ENCODE assay signal across 17 cellular contexts in the genomic region with DNA sequence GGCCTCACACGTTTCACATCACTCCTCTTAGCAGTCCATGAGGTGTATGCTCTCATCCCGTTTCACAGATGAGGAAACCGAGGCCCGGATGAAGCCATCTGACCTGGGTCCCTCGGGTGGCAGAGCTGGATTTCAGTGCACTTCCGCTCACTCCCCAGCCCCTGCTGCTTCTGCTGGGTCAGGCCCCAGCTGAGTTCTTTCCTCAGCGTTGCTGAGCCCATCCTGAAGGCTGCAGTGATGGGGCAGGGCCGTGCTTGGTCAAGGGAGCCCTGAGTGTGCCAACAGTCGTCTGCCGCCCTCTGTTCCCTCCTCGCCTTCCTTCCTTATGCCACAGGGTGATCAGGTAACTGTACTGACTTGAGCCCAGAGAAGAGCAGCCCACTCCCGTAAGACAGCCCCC. TPM values are rescaled to one million over a fixed set of nuclear protein-coding genes. Genes with fewer than 3 reads are reported as not detected.
DNase-seq lines count a peak whose midpoint lies in the region; ATAC-seq, FAIRE-seq and TF ChIP-seq lines count a peak whose summit lies in the region.
"Had no signal": no experiment of that assay in that cellular context is flagged by ENCODE, and none has a peak within 500 bp of the region (broad histone marks: within the 10 kb centered on the region; RNA-seq: fewer than 3 reads in every experiment).

No MANE protein-coding gene starts in this region.

- H3K27me3 ChIP-seq in cardiac muscle cell (no peaks in the 10 kb centered on the region), body of pancreas (no peaks in the 10 kb centered on the region), spleen (replicated peaks in 1 of 7) (no peaks in the 10 kb centered on the region), neural progenitor cell (no peaks in the 10 kb centered on the region)
- H3K27me3 ChIP-seq: BLaER1 had no signal

- TF ChIP-seq POLR2A in body of pancreas (IDR thresholded peaks at IDR 0.05) (no peak), spleen (IDR thresholded peaks at IDR 0.05) (no peak)

- H3K36me3 Mint-ChIP-seq in neural progenitor cell, result peaks cover 24% of the 10 kb centered on the region

- H3K4me1 ChIP-seq in cardiac muscle cell (ENCODE audit: low read depth) (peaks cover 63% of the 10 kb centered on the region), body of pancreas (peaks cover 66% of the 10 kb centered on the region), kidney (ENCODE audit: control insufficient read depth in 1 of 2, insufficient read depth in 1 of 2, low read depth in 1 of 2, low read length in 2 of 2) (no peaks in the 10 kb centered on the region), spleen (peaks cover 0 to under 1% (median 0%) of the 10 kb centered on the region in 6 donors), neural progenitor cell (no peaks in the 10 kb centered on the region)
- H3K4me1 ChIP-seq: HAP-1 had no signal

- H3K4me2 ChIP-seq in neural progenitor cell, result no peak overlapping the region
- H3K4me2 ChIP-seq: BLaER1 had no signal

- 70 to 78% methylated on average over 10 to 12 of the region's 12 CpGs for WGBS in body of pancreas, 2 donors
- 81 to 96% (median 93%) methylated on average over 11 to 12 of the region's 12 CpGs for WGBS in spleen, 5 donors

- no peak overlapping the region for H3K4me3 Mint-ChIP-seq in neural progenitor cell
- H3K4me3 Mint-ChIP-seq: CD14-positive monocyte; CD4-positive, alpha-beta memory T cell had no signal

- H3K27me3 Mint-ChIP-seq in neural progenitor cell (ENCODE audit: insufficient read depth, low read depth), result no peaks in the 10 kb centered on the region
- H3K27me3 Mint-ChIP-seq: CD4-positive, alpha-beta memory T cell had no signal

- DNase-seq in cardiac muscle cell (ENCODE audit: low read depth in 1 of 2, low spot score in 1 of 2) (no peak), Right ventricle myocardium superior (no peak), body of pancreas (no peak), kidney (peak; percentile 35), spleen (peak; percentile 38), neural progenitor cell (ENCODE audit: low spot score) (no peak)
- DNase-seq: 8988T; CD4-positive, alpha-beta memory T cell; DMS153; DMS79 treated with DMSO at 0.1 percent for 48 hours; GF-D8 had no signal

- no peaks in the 10 kb centered on the region for H3K9me3 Mint-ChIP-seq in neural progenitor cell
- H3K9me3 Mint-ChIP-seq: CD14-positive monocyte; CD4-positive, alpha-beta memory T cell had no signal

- TF ChIP-seq CTCF in cardiac muscle cell (IDR thresholded peaks at IDR 0.05; ENCODE audit: low read depth, low read length) (no peak), body of pancreas (IDR thresholded peaks at IDR 0.05) (no peak), kidney (IDR thresholded peaks at IDR 0.05; ENCODE audit: borderline replicate concordance, extremely low read depth, insufficient read depth) (no peak), spleen (IDR thresholded peaks at IDR 0.05 in 8 of 11, conservative IDR thresholded peaks at IDR 0.05 in 3 of 11) (no peak), neural progenitor cell (IDR thresholded peaks at IDR 0.05) (no peak)

- H3K9ac ChIP-seq in kidney (ENCODE audit: low read length in 2 of 2) (no peak overlapping the region), neural progenitor cell (no peak overlapping the region)
- H3K9ac ChIP-seq: BLaER1 had no signal

- H3K79me2 ChIP-seq in neural progenitor cell (ENCODE audit: low read depth), result no peaks in the 10 kb centered on the region

- H3K4me1 Mint-ChIP-seq in neural progenitor cell, result peaks cover 8% of the 10 kb centered on the region
- H3K4me1 Mint-ChIP-seq: CD14-positive monocyte had no signal

- H3K4me3 ChIP-seq in cardiac muscle cell, result no peak overlapping the region
- no peak overlapping the region for H3K4me3 ChIP-seq in body of pancreas
- H3K4me3 ChIP-seq in kidney (ENCODE audit: low read length in 2 of 2), result no peak overlapping the region
- no peak overlapping the region for H3K4me3 ChIP-seq in spleen
- no peak overlapping the region for H3K4me3 ChIP-seq in neural progenitor cell
- H3K4me3 ChIP-seq: BLaER1, HAP-1 had no signal

- FAIRE-seq in kidney (lab: Jason Lieb, UNC), result no peak
- FAIRE-seq: H1 had no signal

- H3F3A ChIP-seq in neural progenitor cell (ENCODE audit: low read depth), result no peaks in the 10 kb centered on the region

- intact Hi-C loops in Right ventricle myocardium superior (cut with DNase I) (no loop called here), body of pancreas (cut with DNase I) (no loop called here), kidney (cut with DNase I) (no loop called here), spleen (cut with DNase I; ENCODE audit: low total_unique reads) (no loop called here)

- H4K20me1 ChIP-seq in neural progenitor cell (ENCODE audit: low read depth), result peaks cover 12% of the 10 kb centered on the region

- H3K9me3 ChIP-seq in cardiac muscle cell (ENCODE audit: low read depth), result no peaks in the 10 kb centered on the region
- no peaks in the 10 kb centered on the region for H3K9me3 ChIP-seq in body of pancreas
- H3K9me3 ChIP-seq in kidney (ENCODE audit: control insufficient read depth in 1 of 2, low read length in 2 of 2), result no peaks in the 10 kb centered on the region
- H3K9me3 ChIP-seq in spleen, result no peaks in the 10 kb centered on the region
- no peaks in the 10 kb centered on the region for H3K9me3 ChIP-seq in neural progenitor cell (ENCODE audit: low read depth)
- H3K9me3 ChIP-seq: BLaER1, HAP-1 had no signal

- ATAC-seq in Right ventricle myocardium superior (ENCODE audit: poor library complexity) (no peak), body of pancreas (no peak), GM18517 (IDR thresholded peaks at IDR 0.05; ENCODE audit: unreplicated experiment) (no peak), GM21786 (IDR thresholded peaks at IDR 0.05; ENCODE audit: unreplicated experiment) (no peak)

- no peak overlapping the region for H3K27ac Mint-ChIP-seq in neural progenitor cell
- H3K27ac Mint-ChIP-seq: CD4-positive, alpha-beta memory T cell had no signal

- H3K27ac ChIP-seq in cardiac muscle cell (peak overlapping the region; percentile 92), body of pancreas (peak overlapping the region in 3 of 4 donors; percentile 53 to 82 (median 80)), kidney (ENCODE audit: low read depth in 2 of 2, low read length in 2 of 2) (no peak overlapping the region), spleen (no peak overlapping the region), neural progenitor cell (no peak overlapping the region)
- H3K27ac ChIP-seq: BLaER1 had no signal

- no peak overlapping the region for H2AFZ ChIP-seq in neural progenitor cell (replicated peaks)

- H3K36me3 ChIP-seq in cardiac muscle cell (peaks cover 28% of the 10 kb centered on the region), body of pancreas (replicated peaks in 1 of 2; ENCODE audit: insufficient read depth in 1 of 2, low read depth in 2 of 2) (peaks cover 6 to 15% of the 10 kb centered on the region in 2 donors), kidney (ENCODE audit: control insufficient read depth in 1 of 2, insufficient read depth in 2 of 2, low read length in 2 of 2) (peaks cover 47 to 69% of the 10 kb centered on the region in 2 donors), spleen (peaks cover 13 to 100% (median 99%) of the 10 kb centered on the region in 6 donors), neural progenitor cell (no peaks in the 10 kb centered on the region)

RNA-seq across cellular contexts. Expression of gene TRMU, which starts 12.1 kb away (rescaled TPM):
- total RNA-seq in cardiac muscle cell (82.3 and 127 TPM in 2 replicates), Right ventricle myocardium superior (37.7 TPM), body of pancreas (10 to 100 TPM; 34.2 to 43.5 TPM), kidney (40.5 TPM), spleen (10 to 100 TPM; 43.1 to 59.6 (median 49.8) TPM), neural progenitor cell (ENCODE audit: low replicate concordance) (66.9 and 70.1 TPM in 2 replicates)
- polyA plus RNA-seq in cardiac muscle cell (130 and 155 TPM in 2 replicates), kidney (ENCODE audit: insufficient read depth, low read depth, low replicate concordance) (41.1 TPM), spleen (10 to 100 TPM; 23.7 to 32.4 (median 25.0) TPM)

RNA-seq across cellular contexts. Expression of gene GTSE1, which starts 51.0 kb away (rescaled TPM):
- 4.4 and 28.7 TPM in 2 replicates for total RNA-seq in cardiac muscle cell
- polyA plus RNA-seq in cardiac muscle cell, result 5.4 and 32.6 TPM in 2 replicates
- total RNA-seq in Right ventricle myocardium superior, result 0.43 TPM
- total RNA-seq in body of pancreas, result under 1 TPM in 1 of 2 donors, not detected in 1; 0.26 TPM
- total RNA-seq in kidney, result 0.94 TPM
- polyA plus RNA-seq in kidney (ENCODE audit: insufficient read depth, low read depth, low replicate concordance), result 0.41 TPM
- total RNA-seq in spleen, result 1 to 10 TPM; 1.3 to 5.2 (median 3.2) TPM
- 1 to 10 TPM; 1.3 to 4.9 (median 2.8) TPM for polyA plus RNA-seq in spleen
- 29.7 and 38.8 TPM in 2 replicates for total RNA-seq in neural progenitor cell (ENCODE audit: low replicate concordance)
- polyA plus RNA-seq: CD14-positive monocyte; CD4-positive, alpha-beta memory T cell had no signal

Comparison
In these comparisons a context has a peak if more than half of its experiments do, and no peak if none do; other contexts are left out.
1. DNase-seq: peak in kidney (single experiment) and spleen (single experiment); none in cardiac muscle cell (0 of 2), Right ventricle myocardium superior (single experiment), body of pancreas (0 of 4) and neural progenitor cell (single experiment).
2. H3K27ac ChIP-seq: peak in cardiac muscle cell (single experiment) and body of pancreas (3 of 4); none in kidney (0 of 2), spleen (0 of 8) and neural progenitor cell (single experiment).